In genomic region chr5:148990817-148991216, GRCh38 we compare ENCODE assay signal across 35 cellular contexts.
"Had no signal": no experiment of that assay in that cellular context is flagged by ENCODE, and none has a peak within 500 bp of the region (broad histone marks: within the 10 kb centered on the region; RNA-seq: fewer than 3 reads in every experiment).

No MANE protein-coding gene starts in this region.

- H3K27ac Mint-ChIP-seq: activated CD4-positive, alpha-beta memory T cell treated with anti-CD3 and anti-CD28 coated beads, Interleukin-2, amount 10 ng/mL, durations not matched to agents 7 days and 5 days; activated CD4-positive, alpha-beta T cell treated with anti-CD3 and anti-CD28 coated beads for 36 hours; activated CD4-positive, alpha-beta T cell treated with anti-CD3 and anti-CD28 coated beads, Interleukin-2, amount 10 ng/mL, durations not matched to agents 7 days and 5 days; activated CD8-positive, alpha-beta memory T cell treated with anti-CD3 and anti-CD28 coated beads, Interleukin-2, amount 10 ng/mL, durations not matched to agents 7 days and 5 days; activated CD8-positive, alpha-beta T cell treated with anti-CD3 and anti-CD28 coated beads, Interleukin-2, amount 10 ng/mL, durations not matched to agents 7 days and 5 days; activated naive CD4-positive, alpha-beta T cell treated with anti-CD3 and anti-CD28 coated beads, Interleukin-2, amount 10 ng/mL, durations not matched to agents 7 days and 5 days; activated naive CD4-positive, alpha-beta T cell treated with anti-CD3 and anti-CD28 coated beads, Interleukin-2, amount 50 U/mL, for 24 hours; activated naive CD8-positive, alpha-beta T cell; activated naive CD8-positive, alpha-beta T cell treated with anti-CD3 and anti-CD28 coated beads, Interleukin-2, amount 10 ng/mL, durations not matched to agents 7 days and 5 days; activated naive CD8-positive, alpha-beta T cell treated with anti-CD3 and anti-CD28 coated beads, Interleukin-2, amount 50 U/mL, for 24 hours; activated T-cell treated with anti-CD3 and anti-CD28 coated beads, Interleukin-2, amount 50 U/mL, for 24 hours; activated T-helper 2 cell treated with anti-CD3 and anti-CD28 coated beads, Interferon-gamma antibody, Interleukin-2, Interleukin-4, amounts not matched to agents 10 μg/mL and 5 μg/mL and 100 μg/mL, durations not matched to agents 14 hours and 24 hours and 36 hours; brain; T-cell; T-helper 17 cell; WTC11 had no signal

- H3K9me3 ChIP-seq: ascending aorta had no signal

- H3K4me1 ChIP-seq: ascending aorta had no signal

- H3K4me3 Mint-ChIP-seq: activated CD4-positive, alpha-beta memory T cell treated with anti-CD3 and anti-CD28 coated beads, Interleukin-2, amount 10 ng/mL, durations not matched to agents 7 days and 5 days; activated CD4-positive, alpha-beta T cell treated with anti-CD3 and anti-CD28 coated beads for 36 hours; activated CD4-positive, alpha-beta T cell treated with anti-CD3 and anti-CD28 coated beads, Interleukin-2, amount 10 ng/mL, durations not matched to agents 7 days and 5 days; activated CD8-positive, alpha-beta memory T cell treated with anti-CD3 and anti-CD28 coated beads, Interleukin-2, amount 10 ng/mL, durations not matched to agents 7 days and 5 days; activated CD8-positive, alpha-beta T cell treated with anti-CD3 and anti-CD28 coated beads, Interleukin-2, amount 10 ng/mL, durations not matched to agents 7 days and 5 days; activated naive CD4-positive, alpha-beta T cell treated with anti-CD3 and anti-CD28 coated beads, Interleukin-2, amount 10 ng/mL, durations not matched to agents 7 days and 5 days; activated naive CD4-positive, alpha-beta T cell treated with anti-CD3 and anti-CD28 coated beads, Interleukin-2, amount 50 U/mL, for 24 hours; activated naive CD8-positive, alpha-beta T cell; activated naive CD8-positive, alpha-beta T cell treated with anti-CD3 and anti-CD28 coated beads, Interleukin-2, amount 10 ng/mL, durations not matched to agents 7 days and 5 days; activated naive CD8-positive, alpha-beta T cell treated with anti-CD3 and anti-CD28 coated beads, Interleukin-2, amount 50 U/mL, for 24 hours; activated T-cell treated with anti-CD3 and anti-CD28 coated beads, Interleukin-2, amount 50 U/mL, for 24 hours; brain; central memory CD8-positive, alpha-beta T cell; T-cell; T-helper 17 cell; WTC11 had no signal

- H3K27ac ChIP-seq: ascending aorta, WERI-Rb-1 had no signal

- H3K36me3 ChIP-seq: ascending aorta, WERI-Rb-1 had no signal

- H3K27me3 Mint-ChIP-seq: central memory CD8-positive, alpha-beta T cell had no signal

- H3K27me3 ChIP-seq: ascending aorta had no signal

- H3K4me3 ChIP-seq: ascending aorta had no signal

- H3K36me3 Mint-ChIP-seq: activated CD8-positive, alpha-beta memory T cell treated with anti-CD3 and anti-CD28 coated beads, Interleukin-2, amount 10 ng/mL, durations not matched to agents 7 days and 5 days; activated naive CD4-positive, alpha-beta T cell treated with anti-CD3 and anti-CD28 coated beads, Interleukin-2, amount 10 ng/mL, durations not matched to agents 7 days and 5 days; activated naive CD4-positive, alpha-beta T cell treated with anti-CD3 and anti-CD28 coated beads, Interleukin-2, amount 50 U/mL, for 24 hours; activated naive CD8-positive, alpha-beta T cell; activated naive CD8-positive, alpha-beta T cell treated with anti-CD3 and anti-CD28 coated beads, Interleukin-2, amount 10 ng/mL, durations not matched to agents 7 days and 5 days; brain; T-cell; WTC11 had no signal

- FAIRE-seq: TTC549 had no signal

- DNase-seq: activated CD4-positive, alpha-beta memory T cell treated with anti-CD3 and anti-CD28 coated beads, Interleukin-2, amount 10 ng/mL, durations not matched to agents 7 days and 5 days; activated CD4-positive, alpha-beta T cell treated with anti-CD3 and anti-CD28 coated beads for 1 hour; activated CD4-positive, alpha-beta T cell treated with anti-CD3 and anti-CD28 coated beads for 36 hours; activated CD4-positive, alpha-beta T cell treated with anti-CD3 and anti-CD28 coated beads for 48 hours; activated CD4-positive, alpha-beta T cell treated with anti-CD3 and anti-CD28 coated beads, Interleukin-2, amount 10 ng/mL, durations not matched to agents 7 days and 5 days; activated CD4-positive, alpha-beta T cell treated with anti-CD3 and anti-CD28 coated beads, Interleukin-2, amount 50 U/mL, for 48 hours; activated CD4-positive, CD25-positive, alpha-beta regulatory T cell; activated CD8-positive, alpha-beta memory T cell treated with anti-CD3 and anti-CD28 coated beads for 24 hours; activated CD8-positive, alpha-beta memory T cell treated with anti-CD3 and anti-CD28 coated beads, Interleukin-2, amount 10 ng/mL, durations not matched to agents 7 days and 5 days; activated CD8-positive, alpha-beta memory T cell treated with anti-CD3 and anti-CD28 coated beads, Interleukin-2, amount 50 U/mL, for 48 hours; activated CD8-positive, alpha-beta T cell treated with anti-CD3 and anti-CD28 coated beads, Interleukin-2, amount 10 ng/mL, durations not matched to agents 7 days and 5 days; activated effector memory CD4-positive, alpha-beta T cell treated with Interleukin-2 at 50 U/mL for 16 hours; activated gamma-delta T cell; activated naive CD4-positive, alpha-beta T cell treated with anti-CD3 and anti-CD28 coated beads, Interleukin-2, amount 10 ng/mL, durations not matched to agents 7 days and 5 days; activated naive CD4-positive, alpha-beta T cell treated with Interleukin-2 at 50 U/mL for 16 hours; activated naive CD8-positive, alpha-beta T cell treated with anti-CD3 and anti-CD28 coated beads, Interleukin-2, amount 10 ng/mL, durations not matched to agents 7 days and 5 days; activated naive CD8-positive, alpha-beta T cell treated with anti-CD3 and anti-CD28 coated beads, Interleukin-2, amount 50 U/mL, for 24 hours; activated T-cell treated with anti-CD3 and anti-CD28 coated beads, Interleukin-2, amount 50 U/mL, for 24 hours; activated T-cell treated with anti-CD3 and anti-CD28 coated beads, Interleukin-2, amount 50 U/mL, for 48 hours; amygdala; anterior cingulate cortex; cerebellar nuclear complex; T-cell; T-helper 17 cell; T1000; WERI-Rb-1 had no signal

- ATAC-seq: activated CD4-positive, alpha-beta T cell treated with anti-CD3 and anti-CD28 coated beads for 36 hours; activated CD4-positive, CD25-positive, alpha-beta regulatory T cell treated with anti-CD3 and anti-CD28 coated beads, Interleukin-2, amount 50 U/mL, for 24 hours; activated CD8-positive, alpha-beta memory T cell treated with anti-CD3 and anti-CD28 coated beads, Interleukin-2, amount 10 ng/mL, durations not matched to agents 7 days and 5 days; activated CD8-positive, alpha-beta T cell treated with anti-CD3 and anti-CD28 coated beads, Interleukin-2, amount 10 ng/mL, durations not matched to agents 7 days and 5 days; activated naive CD8-positive, alpha-beta T cell treated with anti-CD3 and anti-CD28 coated beads, Interleukin-2, amount 50 U/mL, for 24 hours; T-cell; T-helper 17 cell had no signal

- H3K9me3 Mint-ChIP-seq: activated CD4-positive, alpha-beta memory T cell treated with anti-CD3 and anti-CD28 coated beads, Interleukin-2, amount 10 ng/mL, durations not matched to agents 7 days and 5 days; activated CD4-positive, alpha-beta T cell treated with anti-CD3 and anti-CD28 coated beads, Interleukin-2, amount 10 ng/mL, durations not matched to agents 7 days and 5 days; activated naive CD4-positive, alpha-beta T cell treated with anti-CD3 and anti-CD28 coated beads, Interleukin-2, amount 10 ng/mL, durations not matched to agents 7 days and 5 days; activated naive CD4-positive, alpha-beta T cell treated with anti-CD3 and anti-CD28 coated beads, Interleukin-2, amount 50 U/mL, for 24 hours; activated naive CD8-positive, alpha-beta T cell treated with anti-CD3 and anti-CD28 coated beads, Interleukin-2, amount 10 ng/mL, durations not matched to agents 7 days and 5 days; activated naive CD8-positive, alpha-beta T cell treated with anti-CD3 and anti-CD28 coated beads, Interleukin-2, amount 50 U/mL, for 24 hours; activated T-cell treated with anti-CD3 and anti-CD28 coated beads, Interleukin-2, amount 50 U/mL, for 24 hours; activated T-helper 2 cell treated with anti-CD3 and anti-CD28 coated beads, Interferon-gamma antibody, Interleukin-2, Interleukin-4, amounts not matched to agents 10 μg/mL and 5 μg/mL and 100 μg/mL, durations not matched to agents 14 hours and 24 hours and 36 hours; central memory CD8-positive, alpha-beta T cell; T-cell; WTC11 had no signal

- H3K4me1 Mint-ChIP-seq: activated CD4-positive, alpha-beta memory T cell treated with anti-CD3 and anti-CD28 coated beads, Interleukin-2, amount 10 ng/mL, durations not matched to agents 7 days and 5 days; activated CD4-positive, alpha-beta T cell treated with anti-CD3 and anti-CD28 coated beads for 36 hours; activated CD4-positive, alpha-beta T cell treated with anti-CD3 and anti-CD28 coated beads, Interleukin-2, amount 10 ng/mL, durations not matched to agents 7 days and 5 days; activated naive CD4-positive, alpha-beta T cell treated with anti-CD3 and anti-CD28 coated beads, Interleukin-2, amount 10 ng/mL, durations not matched to agents 7 days and 5 days; activated naive CD4-positive, alpha-beta T cell treated with anti-CD3 and anti-CD28 coated beads, Interleukin-2, amount 50 U/mL, for 24 hours; activated naive CD8-positive, alpha-beta T cell treated with anti-CD3 and anti-CD28 coated beads, Interleukin-2, amount 10 ng/mL, durations not matched to agents 7 days and 5 days; activated naive CD8-positive, alpha-beta T cell treated with anti-CD3 and anti-CD28 coated beads, Interleukin-2, amount 50 U/mL, for 24 hours; brain; central memory CD8-positive, alpha-beta T cell; T-cell; T-helper 17 cell had no signal
